Comparison of ENCODE assay signal across 8 cellular contexts in the genomic region with DNA sequence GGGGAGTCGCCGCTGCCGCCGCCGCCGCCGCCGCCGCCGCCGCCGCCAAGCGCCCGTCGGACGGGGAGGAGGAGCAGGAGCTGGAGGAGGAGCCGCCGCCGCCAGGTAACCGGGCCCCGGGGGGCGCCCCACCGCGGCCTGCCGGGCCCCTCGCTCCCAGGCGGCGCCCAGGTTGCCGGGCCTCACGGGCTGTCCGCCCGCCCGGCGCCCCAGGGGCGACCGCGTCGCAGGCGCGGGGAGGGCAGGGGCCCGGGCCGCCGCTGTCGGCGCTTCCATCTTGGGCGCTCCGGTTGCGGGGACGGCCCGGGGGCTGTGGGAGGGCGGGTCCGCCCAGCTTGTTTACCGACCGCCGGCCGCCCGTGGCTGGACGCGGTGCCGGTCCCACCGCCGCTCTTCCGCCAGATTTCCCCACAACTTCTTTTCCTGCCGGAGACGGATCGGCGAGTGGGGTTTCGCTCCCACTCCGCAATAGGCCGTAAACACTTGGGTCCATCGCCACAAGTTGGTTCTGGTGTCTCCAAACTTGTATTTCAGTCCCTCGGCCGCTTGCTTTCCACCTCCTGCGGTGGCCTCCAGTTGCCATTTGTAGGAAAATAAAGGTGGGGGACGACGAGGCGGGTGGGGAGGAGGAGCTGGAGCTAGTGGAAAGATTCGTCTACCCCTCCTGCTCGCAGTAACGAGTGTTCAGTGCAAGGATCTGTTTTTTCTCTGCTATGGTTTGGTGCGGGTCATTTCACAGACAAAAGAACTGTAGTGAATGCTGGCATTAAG. TPM values are rescaled to one million over a fixed set of nuclear protein-coding genes. Genes with fewer than 3 reads are reported as not detected.
A peak's percentile ranks its signal among the peaks of the same experiment; 100 is the strongest.
DNase-seq lines count a peak whose midpoint lies in the region; ATAC-seq, FAIRE-seq and TF ChIP-seq lines count a peak whose summit lies in the region.

No MANE protein-coding gene starts in this region.

- no peak overlapping the region for H3K23ac ChIP-seq in H1 (ENCODE audit: insufficient read length)

- H3K18ac ChIP-seq in H1 (ENCODE audit: extremely low read depth, low read length) = peak overlapping the region; percentile 4; the same call in 1 of the 2 replicates

- FAIRE-seq in H1 (lab: Jason Lieb, UNC) = no peak

- peaks cover 30% of the 10 kb centered on the region for H3K4me1 Mint-ChIP-seq in activated CD4-positive, alpha-beta memory T cell treated with anti-CD3 and anti-CD28 coated beads for 36 hours (ENCODE audit: low read depth)
- H3K4me1 Mint-ChIP-seq in stimulated activated memory B cell treated with anti-CD40 and anti-IgM and Interleukin-4, amounts not matched to agents 10 μg/mL and 1 μg/mL and 100 μg/mL, for 72 hours = peaks cover 49% of the 10 kb centered on the region

- peak overlapping the region; percentile 95 for H3K9ac ChIP-seq in GM23248
- peak overlapping the region; percentile 90 for H3K9ac ChIP-seq in Loucy (ENCODE audit: low read depth, low read length, poor library complexity, severe bottlenecking)
- H3K9ac ChIP-seq in H1 (replicated peaks in 1 of 4; ENCODE audit: extremely low read depth in 1 of 4, low read depth in 3 of 4, low read length in 3 of 4) = peak overlapping the region; percentile 79 to 92 (median 88)

- peak overlapping the region; percentile 76; the same call in 1 of the 2 replicates for H2BK5ac ChIP-seq in H1 (ENCODE audit: low read depth, low read length)

- H3K9me3 Mint-ChIP-seq in activated CD4-positive, alpha-beta memory T cell treated with anti-CD3 and anti-CD28 coated beads for 36 hours = no peaks in the 10 kb centered on the region
- no peaks in the 10 kb centered on the region for H3K9me3 Mint-ChIP-seq in stimulated activated memory B cell treated with anti-CD40 and anti-IgM and Interleukin-4, amounts not matched to agents 10 μg/mL and 1 μg/mL and 100 μg/mL, for 72 hours

- H2AFZ ChIP-seq in GM23248 (peak overlapping the region; percentile 62), Loucy (ENCODE audit: low read length) (peak overlapping the region; percentile 69; the same call in 1 of the 2 replicates), H1 (ENCODE audit: low read length) (peak overlapping the region; percentile 49; the same call in 1 of the 2 replicates)

- no peak overlapping the region for H2AK5ac ChIP-seq in H1 (ENCODE audit: low read depth, low read length)

- peaks cover 7% of the 10 kb centered on the region; the same call in 1 of the 2 replicates for H3K23me2 ChIP-seq in H1 (ENCODE audit: low read depth, low read length)

- H3K27me3 ChIP-seq in GM23248 (replicated peaks; ENCODE audit: insufficient read depth) (no peaks in the 10 kb centered on the region), Loucy (ENCODE audit: insufficient read depth, low read length, poor library complexity, severe bottlenecking) (no peaks in the 10 kb centered on the region), H1 (replicated peaks in 1 of 4; ENCODE audit: control insufficient read depth in 3 of 4, extremely low read depth in 1 of 4, insufficient read depth in 3 of 4, low read length in 3 of 4) (no peaks in the 10 kb centered on the region)

- peak overlapping the region; percentile 98 for H4K8ac ChIP-seq in H1 (ENCODE audit: extremely low read depth, insufficient read depth, low read length)

- no peaks in the 10 kb centered on the region for H3K9me2 ChIP-seq in GM23248 (ENCODE audit: insufficient read depth)
- H3K9me2 ChIP-seq in Loucy (replicated peaks; ENCODE audit: low read depth, low read length) = no peaks in the 10 kb centered on the region

- peak overlapping the region; percentile 70 for H3K56ac ChIP-seq in H1 (replicated peaks; ENCODE audit: insufficient read length, low read depth, low read length)

- H3K4me3 Mint-ChIP-seq in activated CD4-positive, alpha-beta memory T cell treated with anti-CD3 and anti-CD28 coated beads for 36 hours = peak overlapping the region; percentile 92
- H3K4me3 Mint-ChIP-seq in stimulated activated memory B cell treated with anti-CD40 and anti-IgM and Interleukin-4, amounts not matched to agents 10 μg/mL and 1 μg/mL and 100 μg/mL, for 72 hours = peak overlapping the region; percentile 96

- H2BK15ac ChIP-seq in H1 (ENCODE audit: low read length) = no peak overlapping the region

- H3K4me1 ChIP-seq in GM23248 (ENCODE audit: insufficient read depth) (peaks cover 26% of the 10 kb centered on the region), Loucy (ENCODE audit: insufficient read depth, low read length, poor library complexity, severe bottlenecking) (peaks cover 29% of the 10 kb centered on the region), H1 (replicated peaks in 1 of 4; ENCODE audit: control insufficient read depth in 3 of 4, insufficient read depth in 4 of 4, low read length in 3 of 4) (no peaks in the 10 kb centered on the region)

- H2BK20ac ChIP-seq in H1 (ENCODE audit: low read length) = no peak overlapping the region

- TF ChIP-seq CTCF in Loucy (conservative IDR thresholded peaks at IDR 0.05; ENCODE audit: low read length) (no peak), H1 (IDR thresholded peaks at IDR 0.05; ENCODE audit: control extremely low read depth in 1 of 3, insufficient read depth in 1 of 3, low read depth in 1 of 3, low read length in 3 of 3) (no peak)

- TF ChIP-seq EP300 in H1 (IDR thresholded peaks at IDR 0.05; ENCODE audit: borderline replicate concordance in 1 of 2, low read depth in 2 of 2, low read length in 2 of 2) = no peak

- in situ Hi-C loops in GM23248 (cut with MboI) = no loop called here

- H3K36me3 ChIP-seq in GM23248 (ENCODE audit: low read depth) (no peaks in the 10 kb centered on the region), Loucy (ENCODE audit: insufficient read depth, low read length) (no peaks in the 10 kb centered on the region), H1 (ENCODE audit: control insufficient read depth in 2 of 4, insufficient read depth in 4 of 4, low read length in 3 of 4) (no peaks in the 10 kb centered on the region; a peak in 1 of 8 replicates)

- H3K79me1 ChIP-seq in H1 (ENCODE audit: low read depth, low read length) = no peaks in the 10 kb centered on the region; the same call in 1 of the 2 replicates

- no peak overlapping the region for H3K14ac ChIP-seq in H1 (ENCODE audit: insufficient read length)

- POLR2A ChIA-PET in activated CD4-positive, alpha-beta memory T cell treated with anti-CD3 and anti-CD28 coated beads for 36 hours (lab: Charles Lee) = interaction anchor here (1.1 to 2.6 kb wide), 3 partner anchors 184 to 456 kb away, joined by 3 to 8 read pairs (median 3); partner anchors contain the start of gene LHPP
- POLR2A ChIA-PET in H1 (lab: Charles Lee; ENCODE audit: partially characterized antibody) = interaction anchor here (0.7 to 2.8 kb wide), 17 partner anchors 9 to 445 kb away, joined by 3 to 17 read pairs (median 3); partner anchors contain the start of gene EEF1AKMT2

- CTCF ChIA-PET in activated CD4-positive, alpha-beta memory T cell treated with anti-CD3 and anti-CD28 coated beads for 36 hours (lab: Charles Lee) = no interaction called here
- CTCF ChIA-PET in H1 (lab: Charles Lee; ENCODE audit: partially characterized antibody) = interaction anchor here (0.7 kb wide), 1 partner anchor 222 kb away, joined by 3 read pairs; no protein-coding TSS in a partner anchor

- no peak overlapping the region for H2BK120ac ChIP-seq in H1 (replicated peaks; ENCODE audit: low read depth, low read length)

- H4K91ac ChIP-seq in H1 (replicated peaks; ENCODE audit: insufficient read length, low read length) = peak overlapping the region; percentile 11

- peak; percentile 58 for ATAC-seq in stimulated activated memory B cell treated with anti-CD40 and anti-IgM and Interleukin-4, amounts not matched to agents 10 μg/mL and 1 μg/mL and 100 μg/mL, for 72 hours

- H3K4me2 ChIP-seq in GM23248 (ENCODE audit: unreplicated experiment) = peak overlapping the region; percentile 73
- peak overlapping the region; percentile 79 for H3K4me2 ChIP-seq in Loucy (ENCODE audit: low read depth, low read length, poor library complexity, severe bottlenecking)
- peak overlapping the region; percentile 64 to 87 for H3K4me2 ChIP-seq in H1 (ENCODE audit: insufficient read depth in 1 of 2, low read depth in 2 of 2, low read length in 2 of 2)

- peak overlapping the region; percentile 94 for H3K27ac Mint-ChIP-seq in activated CD4-positive, alpha-beta memory T cell treated with anti-CD3 and anti-CD28 coated beads for 36 hours
- peak overlapping the region; percentile 93 for H3K27ac Mint-ChIP-seq in stimulated activated memory B cell treated with anti-CD40 and anti-IgM and Interleukin-4, amounts not matched to agents 10 μg/mL and 1 μg/mL and 100 μg/mL, for 72 hours

- H3K27ac ChIP-seq in GM23248 (peak overlapping the region; percentile 95), H1 (ENCODE audit: low read depth, low read length) (peak overlapping the region; percentile 91)

- TF ChIP-seq RAD21 in H1 (IDR thresholded peaks at IDR 0.05 in 1 of 2, conservative IDR thresholded peaks at IDR 0.05 in 1 of 2; ENCODE audit: low read depth in 2 of 2, low read length in 2 of 2) = no peak

- H3K9me3 ChIP-seq in GM23248 (ENCODE audit: low read depth) = no peaks in the 10 kb centered on the region
- H3K9me3 ChIP-seq in Loucy (ENCODE audit: insufficient read depth, low read depth, low read length) = no peaks in the 10 kb centered on the region
- H3K9me3 ChIP-seq in H1 (ENCODE audit: insufficient read depth in 2 of 2, low read depth in 1 of 2, low read length in 1 of 2) = no peaks in the 10 kb centered on the region

- H4K5ac ChIP-seq in H1 (ENCODE audit: insufficient read length, low read depth, low read length) = peak overlapping the region; percentile 23

- H4K20me1 ChIP-seq in GM23248 (ENCODE audit: insufficient read depth) (peaks cover 6% of the 10 kb centered on the region; the same call in 1 of the 2 replicates), Loucy (ENCODE audit: insufficient read depth, low read length, poor library complexity, severe bottlenecking) (peaks cover 41% of the 10 kb centered on the region), H1 (replicated peaks in 1 of 2; ENCODE audit: control insufficient read depth in 1 of 2, insufficient read depth in 2 of 2, low read length in 2 of 2) (peaks cover 6 to 15% of the 10 kb centered on the region in 2 experiments)

- H2BK12ac ChIP-seq in H1 (ENCODE audit: low read depth, low read length) = 0 out of 2 replicates have a peak overlapping the region, but pooled peaks have one; percentile 18

- no peaks in the 10 kb centered on the region for H3K27me3 Mint-ChIP-seq in activated CD4-positive, alpha-beta memory T cell treated with anti-CD3 and anti-CD28 coated beads for 36 hours
- H3K27me3 Mint-ChIP-seq in stimulated activated memory B cell treated with anti-CD40 and anti-IgM and Interleukin-4, amounts not matched to agents 10 μg/mL and 1 μg/mL and 100 μg/mL, for 72 hours = peaks cover 7% of the 10 kb centered on the region

- H3F3A ChIP-seq in GM23248 (ENCODE audit: insufficient read depth) (peaks cover 39% of the 10 kb centered on the region), Loucy (ENCODE audit: low read depth) (no peaks in the 10 kb centered on the region)

- H3K4me3 ChIP-seq in GM23248 (peak overlapping the region; percentile 98), Loucy (ENCODE audit: low read length, poor library complexity, severe bottlenecking) (peak overlapping the region; percentile 93), H1 (ENCODE audit: extremely low read depth in 1 of 4, insufficient read depth in 2 of 4, low read depth in 3 of 4, low read length in 4 of 4) (peak overlapping the region; percentile 98 to 100 (median 98))

- no peak overlapping the region for H3K4ac ChIP-seq in H1 (replicated peaks; ENCODE audit: insufficient read length, low read depth, low read length)

- intact Hi-C loops in activated CD4-positive, alpha-beta memory T cell treated with anti-CD3 and anti-CD28 coated beads for 36 hours (cut with micrococcal nuclease) = loop anchor here (1.0 to 5.0 kb wide), 5 partner anchors 60 to 457 kb away; partner anchors contain the start of genes ABRAXAS2 and LHPP

- 1% methylated on average over 30 to 35 of the region's 81 CpGs for WGBS in GM23248 (ENCODE audit: low coverage in 1 of 2, low lambda C conversion rate in 2 of 2, missing lambda C conversion rate in 2 of 2), 2 experiments
- 2% methylated on average over 37 of the region's 81 CpGs; no CpG with 5 or more reads in 1 of the 2 experiments for WGBS in H1 (ENCODE audit: extremely low coverage in 1 of 2, insufficient coverage in 1 of 2, insufficient read length in 1 of 2, insufficient replicate concordance in 2 of 2, low coverage in 1 of 2, low lambda C conversion rate in 2 of 2, missing lambda C conversion rate in 1 of 2), 2 experiments

- H3K79me2 ChIP-seq in GM23248 (ENCODE audit: insufficient read depth) (peaks cover 50% of the 10 kb centered on the region), Loucy (ENCODE audit: insufficient read depth, low read length) (peaks cover 54% of the 10 kb centered on the region), H1 (ENCODE audit: control insufficient read depth in 1 of 2, insufficient read depth in 2 of 2, low read length in 2 of 2) (peaks cover 32 to 55% of the 10 kb centered on the region in 2 experiments)

- no peak for TF ChIP-seq POLR2A in H1 (IDR thresholded peaks at IDR 0.05; ENCODE audit: control extremely low read depth in 1 of 2, low read depth in 2 of 2, low read length in 2 of 2)

- H3K36me3 Mint-ChIP-seq in activated CD4-positive, alpha-beta memory T cell treated with anti-CD3 and anti-CD28 coated beads for 36 hours = no peaks in the 10 kb centered on the region
- peaks cover 7% of the 10 kb centered on the region for H3K36me3 Mint-ChIP-seq in stimulated activated memory B cell treated with anti-CD40 and anti-IgM and Interleukin-4, amounts not matched to agents 10 μg/mL and 1 μg/mL and 100 μg/mL, for 72 hours

- DNase-seq in GM03348 (ENCODE audit: low spot score) (peak; percentile 60), GM23248 (peak; percentile 75), H1 (ENCODE audit: low read depth in 1 of 2, low spot score in 2 of 2) (peak in 1 of 2 experiments; percentile 50), midbrain (lab: John Stamatoyannopoulos, UW) (peak; percentile 46), GF-D8 (lab: John Stamatoyannopoulos, UW) (no peak)
- DNase-seq in activated CD4-positive, alpha-beta memory T cell treated with anti-CD3 and anti-CD28 coated beads for 36 hours = peak; percentile 56

RNA-seq across cellular contexts. Expression of gene ZRANB1, which starts 24.6 kb away (rescaled TPM):
- total RNA-seq in GM23248 (2014; rRNA removed; shearing (Covaris generic)) = 21.9 and 36.5 TPM in 2 replicates
- 6.0 and 6.6 TPM in 2 replicates for polyA plus RNA-seq in GM23248 (2016; fragmentation: Nextera tagmentation; extraction: Ambion mirVana)
- 10 to 100 TPM; 10.5 to 10.8 TPM for total RNA-seq in activated CD4-positive, alpha-beta memory T cell treated with anti-CD3 and anti-CD28 coated beads for 36 hours
- 17.7 and 19.9 TPM in 2 replicates for total RNA-seq in H1 (2021; fragmentation: NEBNext Ultra II Directional; extraction: Animal tissue kit (Norgen Biotek cat#: 25700))
- 3.9 and 6.1 TPM in 2 replicates for polyA plus RNA-seq in H1 (2011; rRNA removed)
- polyA plus RNA-seq in H1 (2011; cell fraction: cytosol; rRNA removed) = 8.0 TPM
- 4.1 TPM for polyA plus RNA-seq in H1 (2011; cell fraction: nucleus; rRNA removed)
- polyA plus RNA-seq in H1 (2012, experiment 1 of 2) = 6.9 to 9.3 TPM (median 8.6 TPM) in 4 replicates
- 0.45 TPM for polyA plus RNA-seq in H1 (2012, experiment 2 of 2)
- polyA plus RNA-seq in H1 (2013, experiment 1 of 2) = 9.5 TPM
- 9.7 TPM for polyA plus RNA-seq in H1 (2013, experiment 2 of 2)
- 23.8 and 27.1 TPM in 2 replicates for polyA minus RNA-seq in H1 (2011; rRNA and poly(A)+ RNA removed)
- 12.5 TPM for polyA minus RNA-seq in H1 (2011; cell fraction: cytosol; rRNA and poly(A)+ RNA removed)
- 30.8 TPM for polyA minus RNA-seq in H1 (2011; cell fraction: nucleus; rRNA and poly(A)+ RNA removed)
